ENCODE assay signal across 10 cellular contexts in genomic region chr9:116959775-116960174, GRCh38.
DNase-seq lines count a peak whose midpoint lies in the region; ATAC-seq, FAIRE-seq and TF ChIP-seq lines count a peak whose summit lies in the region.
"Had no signal": no experiment of that assay in that cellular context is flagged by ENCODE, and none has a peak within 500 bp of the region (broad histone marks: within the 10 kb centered on the region; RNA-seq: fewer than 3 reads in every experiment).

No MANE protein-coding gene starts in this region.

- H3K9me1 ChIP-seq in K562 (ENCODE audit: control insufficient read depth, insufficient read depth, low read length) = no peaks in the 10 kb centered on the region

- H3K36me3 Mint-ChIP-seq in activated naive CD4-positive, alpha-beta T cell treated with anti-CD3 and anti-CD28 coated beads for 36 hours (ENCODE audit: low read depth) = no peaks in the 10 kb centered on the region
- H3K36me3 Mint-ChIP-seq: memory B cell had no signal

- ATAC-seq in HG03066 (IDR thresholded peaks at IDR 0.05; ENCODE audit: low read depth, unreplicated experiment) = peak; percentile 45
- ATAC-seq in K562 = no peak

- 0 out of 2 replicates have a peak, but pooled peaks cover 2% of the 10 kb centered on the region for H3K9me3 ChIP-seq in K562 (replicated peaks; ENCODE audit: control insufficient read depth, insufficient read depth, low read depth, low read length)
- H3K9me3 ChIP-seq in esophagus squamous epithelium = no peaks in the 10 kb centered on the region

- DNase-seq in GM13977 (ENCODE audit: low spot score) (peak; percentile 45), K562 (ENCODE audit: extremely low read depth in 1 of 4, low spot score in 3 of 4) (no peak), nucleus accumbens (lab: John Stamatoyannopoulos, UW) (peak in 40 of 56 donors; percentile 2 to 73 (median 22)), esophagus squamous epithelium (lab: John Stamatoyannopoulos, UW) (no peak), A172 (ENCODE audit: low spot score) (no peak)
- no peak for DNase-seq in activated naive CD4-positive, alpha-beta T cell treated with anti-CD3 and anti-CD28 coated beads for 36 hours
- no peak for DNase-seq in central memory CD4-positive, alpha-beta T cell

- H3K4me1 Mint-ChIP-seq in activated naive CD4-positive, alpha-beta T cell treated with anti-CD3 and anti-CD28 coated beads for 36 hours (ENCODE audit: low read depth) = no peaks in the 10 kb centered on the region

- under 1% methylated on average over 15 of the region's 15 CpGs for WGBS in K562 (ENCODE audit: insufficient coverage, low coverage, missing lambda C conversion rate)
- 11 to 17% methylated on average over 15 of the region's 15 CpGs for WGBS in esophagus squamous epithelium, 2 donors

- H4K20me1 ChIP-seq in K562 (replicated peaks; ENCODE audit: control insufficient read depth, insufficient read depth, low read length) = no peaks in the 10 kb centered on the region

- intact Hi-C loops in K562 (cut with micrococcal nuclease) (no loop called here), esophagus squamous epithelium (cut with DNase I) (no loop called here)
- intact Hi-C loops in activated naive CD4-positive, alpha-beta T cell treated with anti-CD3 and anti-CD28 coated beads for 36 hours (cut with micrococcal nuclease) = no loop called here

- no peak overlapping the region for H3K4me3 Mint-ChIP-seq in activated naive CD4-positive, alpha-beta T cell treated with anti-CD3 and anti-CD28 coated beads for 36 hours
- H3K4me3 Mint-ChIP-seq: memory B cell had no signal

- POLR2A ChIA-PET in K562 (lab: Yijun Ruan, JAX) = interaction anchor here (0.7 kb wide), 1 partner anchor 328 kb away, joined by 3 read pairs; no protein-coding TSS in a partner anchor

- H3K9ac ChIP-seq in K562 (ENCODE audit: insufficient read depth in 1 of 2, low read depth in 2 of 2, low read length in 2 of 2) = no peak overlapping the region

- in situ Hi-C loops in GM13977 (cut with MboI; ENCODE audit: low pct_unique_long_range_greater_than_20kb, low sequenced_read_pairs, unreplicated experiment) (no loop called here), K562 (cut with MboI) (no loop called here)

- H3K4me1 ChIP-seq in K562 (replicated peaks in 1 of 2; ENCODE audit: control insufficient read depth in 2 of 2, insufficient read depth in 2 of 2, low read length in 2 of 2) (no peaks in the 10 kb centered on the region), esophagus squamous epithelium (no peaks in the 10 kb centered on the region)

- no peak for TF ChIP-seq EP300 in K562 (IDR thresholded peaks at IDR 0.05; ENCODE audit: low read length)

- H3K27me3 ChIP-seq in K562 (ENCODE audit: control insufficient read depth in 2 of 2, insufficient read depth in 2 of 2, low read length in 2 of 2) (no peaks in the 10 kb centered on the region), esophagus squamous epithelium (no peaks in the 10 kb centered on the region)

- no peak overlapping the region for H2AFZ ChIP-seq in K562 (ENCODE audit: low read depth, low read length)

- H3K27me3 Mint-ChIP-seq in activated naive CD4-positive, alpha-beta T cell treated with anti-CD3 and anti-CD28 coated beads for 36 hours (ENCODE audit: low read depth) = peaks cover 16% of the 10 kb centered on the region

- no peak for TF ChIP-seq RAD21 in K562 (CRISPR knock-in tag; conservative IDR thresholded peaks at IDR 0.05 in 1 of 2, IDR thresholded peaks at IDR 0.05 in 1 of 2)

- TF ChIP-seq POLR2A in K562 (conservative IDR thresholded peaks at IDR 0.05) = no peak
- no peak for TF ChIP-seq POLR2A in esophagus squamous epithelium (IDR thresholded peaks at IDR 0.05)

- H3K27ac ChIP-seq in K562 (ENCODE audit: extremely low read depth, low read depth, low read length) = no peak overlapping the region
- H3K27ac ChIP-seq in esophagus squamous epithelium = no peak overlapping the region

- H3K36me3 ChIP-seq in K562 (ENCODE audit: control insufficient read depth, insufficient read depth, low read length) (no peaks in the 10 kb centered on the region), esophagus squamous epithelium (no peaks in the 10 kb centered on the region)

- no peak overlapping the region for H3K27ac Mint-ChIP-seq in activated naive CD4-positive, alpha-beta T cell treated with anti-CD3 and anti-CD28 coated beads for 36 hours
- H3K27ac Mint-ChIP-seq: memory B cell had no signal

- H3K9me3 Mint-ChIP-seq in activated naive CD4-positive, alpha-beta T cell treated with anti-CD3 and anti-CD28 coated beads for 36 hours = peaks cover 5% of the 10 kb centered on the region

- H3K4me3 ChIP-seq in K562 (no peak overlapping the region), esophagus squamous epithelium (no peak overlapping the region)

- no TSS peak for BruUV-seq in K562 (replicated peaks; lab: Mats Ljungman, UMichigan)

- no peak for FAIRE-seq in K562 (lab: Jason Lieb, UNC)
- FAIRE-seq: frontal cortex had no signal

- CTCF ChIA-PET in K562 (lab: Yijun Ruan, JAX; ENCODE audit: low intra/inter-chr PET ratio) = no interaction called here
- CTCF ChIA-PET in activated naive CD4-positive, alpha-beta T cell treated with anti-CD3 and anti-CD28 coated beads for 36 hours (lab: Charles Lee) = no interaction called here

- H3K4me2 ChIP-seq in K562 (ENCODE audit: insufficient read depth, low read length) = no peak overlapping the region

- no peak for TF ChIP-seq CTCF in GM13977 (IDR thresholded peaks at IDR 0.05; ENCODE audit: extremely low read depth, insufficient read depth, missing control alignments)
- no peak for TF ChIP-seq CTCF in K562 (IDR thresholded peaks at IDR 0.05 in 2 of 3, conservative IDR thresholded peaks at IDR 0.05 in 1 of 3; ENCODE audit: insufficient read depth in 2 of 3, low read depth in 1 of 3, low read length in 3 of 3)
- TF ChIP-seq CTCF in esophagus squamous epithelium (IDR thresholded peaks at IDR 0.05) = no peak

- no peaks in the 10 kb centered on the region for H3K79me2 ChIP-seq in K562 (ENCODE audit: control insufficient read depth, insufficient read depth, low read length)

TF ChIP-seq in K562, 482 proteins besides CTCF, POLR2A, EP300 and RAD21:
- no peak for TF ChIP-seq ZNF551 (CRISPR knock-in tag; IDR thresholded peaks at IDR 0.05)
- no peak for TF ChIP-seq SMC3 (conservative IDR thresholded peaks at IDR 0.05; ENCODE audit: insufficient read depth, low read depth, low read length)
- peak; percentile 42 for TF ChIP-seq MEIS2 (IDR thresholded peaks at IDR 0.05; ENCODE audit: partially characterized antibody)
- no peak for TF ChIP-seq ZNF507 (tag; conservative IDR thresholded peaks at IDR 0.05)
- no peak for TF ChIP-seq ARNT (IDR thresholded peaks at IDR 0.05)
- TF ChIP-seq LCOR (CRISPR knock-in tag; IDR thresholded peaks at IDR 0.05) = no peak
- no peak for TF ChIP-seq CCAR2 (IDR thresholded peaks at IDR 0.05; ENCODE audit: low read depth, low read length)
- no peak for TF ChIP-seq ELK1 (CRISPR knock-in tag; IDR thresholded peaks at IDR 0.05)
- TF ChIP-seq RFX1 (IDR thresholded peaks at IDR 0.05) = peak; percentile 48
TF ChIP-seq in K562: peak in this region for 2.

Comparison
In these comparisons a context has a peak if more than half of its experiments do, and no peak if none do; other contexts are left out.
1. DNase-seq: peak in GM13977 (single experiment) and nucleus accumbens (40 of 56); none in K562 (0 of 4), activated naive CD4-positive, alpha-beta T cell treated with anti-CD3 and anti-CD28 coated beads for 36 hours (single experiment), esophagus squamous epithelium (single experiment), central memory CD4-positive, alpha-beta T cell (single experiment) and A172 (single experiment).